In the genomic region with DNA sequence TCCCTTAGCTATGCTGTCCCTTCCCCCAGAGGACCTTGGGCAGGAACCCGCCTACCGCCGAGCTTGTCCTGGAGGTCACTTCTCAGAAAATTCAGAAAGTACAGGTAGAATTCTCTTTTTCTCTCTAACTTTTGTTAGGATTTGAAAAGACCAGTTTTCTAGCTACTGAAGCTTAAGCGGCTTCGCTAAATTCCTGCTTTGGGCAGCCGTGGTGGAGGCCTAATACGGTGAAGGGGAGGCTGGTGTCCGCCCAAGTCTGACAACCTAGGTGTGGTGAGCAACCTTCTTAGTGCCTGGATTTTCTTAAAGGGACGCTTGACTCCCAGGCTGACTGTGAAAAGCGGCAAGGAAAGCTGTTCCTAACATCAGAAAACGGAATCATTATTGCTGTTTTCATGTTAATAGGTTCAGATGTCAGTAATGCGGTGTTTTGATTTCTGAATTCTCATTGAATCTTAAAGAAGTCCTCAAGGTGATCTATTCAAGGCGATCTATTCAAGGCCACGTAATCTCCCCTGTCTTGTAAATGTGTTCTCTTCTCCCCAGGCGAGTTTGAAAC, we compare ENCODE assay signal across 1 cellular context.
A peak's percentile ranks its signal among the peaks of the same experiment; 100 is the strongest.
TF ChIP-seq lines count a peak whose summit lies in the region.

No MANE protein-coding gene starts in this region.

TF ChIP-seq in H1, 55 proteins besides CTCF, POLR2A, EP300 and RAD21 (continued from another document):
- TF ChIP-seq NRF1 (IDR thresholded peaks at IDR 0.05; ENCODE audit: low read depth, low read length) (no peak), SIRT6 (IDR thresholded peaks at IDR 0.05; ENCODE audit: low read length) (peak; percentile 11), POLR2AphosphoS5 (IDR thresholded peaks at IDR 0.05; ENCODE audit: low read depth, low read length) (0 out of 2 replicates have a peak, but pooled peaks have one; percentile 26), SP1 (IDR thresholded peaks at IDR 0.05; ENCODE audit: low read depth, low read length) (0 out of 2 replicates have a peak, but pooled peaks have one; percentile 33), TAF1 (IDR thresholded peaks at IDR 0.05; ENCODE audit: low read depth, low read length) (peak; percentile 64), JUND (IDR thresholded peaks at IDR 0.05; ENCODE audit: low read length) (no peak), TBP (IDR thresholded peaks at IDR 0.05; ENCODE audit: low read depth, low read length) (peak; percentile 62; the same call in 1 of the 2 replicates)
- TF ChIP-seq, protein P1, sequence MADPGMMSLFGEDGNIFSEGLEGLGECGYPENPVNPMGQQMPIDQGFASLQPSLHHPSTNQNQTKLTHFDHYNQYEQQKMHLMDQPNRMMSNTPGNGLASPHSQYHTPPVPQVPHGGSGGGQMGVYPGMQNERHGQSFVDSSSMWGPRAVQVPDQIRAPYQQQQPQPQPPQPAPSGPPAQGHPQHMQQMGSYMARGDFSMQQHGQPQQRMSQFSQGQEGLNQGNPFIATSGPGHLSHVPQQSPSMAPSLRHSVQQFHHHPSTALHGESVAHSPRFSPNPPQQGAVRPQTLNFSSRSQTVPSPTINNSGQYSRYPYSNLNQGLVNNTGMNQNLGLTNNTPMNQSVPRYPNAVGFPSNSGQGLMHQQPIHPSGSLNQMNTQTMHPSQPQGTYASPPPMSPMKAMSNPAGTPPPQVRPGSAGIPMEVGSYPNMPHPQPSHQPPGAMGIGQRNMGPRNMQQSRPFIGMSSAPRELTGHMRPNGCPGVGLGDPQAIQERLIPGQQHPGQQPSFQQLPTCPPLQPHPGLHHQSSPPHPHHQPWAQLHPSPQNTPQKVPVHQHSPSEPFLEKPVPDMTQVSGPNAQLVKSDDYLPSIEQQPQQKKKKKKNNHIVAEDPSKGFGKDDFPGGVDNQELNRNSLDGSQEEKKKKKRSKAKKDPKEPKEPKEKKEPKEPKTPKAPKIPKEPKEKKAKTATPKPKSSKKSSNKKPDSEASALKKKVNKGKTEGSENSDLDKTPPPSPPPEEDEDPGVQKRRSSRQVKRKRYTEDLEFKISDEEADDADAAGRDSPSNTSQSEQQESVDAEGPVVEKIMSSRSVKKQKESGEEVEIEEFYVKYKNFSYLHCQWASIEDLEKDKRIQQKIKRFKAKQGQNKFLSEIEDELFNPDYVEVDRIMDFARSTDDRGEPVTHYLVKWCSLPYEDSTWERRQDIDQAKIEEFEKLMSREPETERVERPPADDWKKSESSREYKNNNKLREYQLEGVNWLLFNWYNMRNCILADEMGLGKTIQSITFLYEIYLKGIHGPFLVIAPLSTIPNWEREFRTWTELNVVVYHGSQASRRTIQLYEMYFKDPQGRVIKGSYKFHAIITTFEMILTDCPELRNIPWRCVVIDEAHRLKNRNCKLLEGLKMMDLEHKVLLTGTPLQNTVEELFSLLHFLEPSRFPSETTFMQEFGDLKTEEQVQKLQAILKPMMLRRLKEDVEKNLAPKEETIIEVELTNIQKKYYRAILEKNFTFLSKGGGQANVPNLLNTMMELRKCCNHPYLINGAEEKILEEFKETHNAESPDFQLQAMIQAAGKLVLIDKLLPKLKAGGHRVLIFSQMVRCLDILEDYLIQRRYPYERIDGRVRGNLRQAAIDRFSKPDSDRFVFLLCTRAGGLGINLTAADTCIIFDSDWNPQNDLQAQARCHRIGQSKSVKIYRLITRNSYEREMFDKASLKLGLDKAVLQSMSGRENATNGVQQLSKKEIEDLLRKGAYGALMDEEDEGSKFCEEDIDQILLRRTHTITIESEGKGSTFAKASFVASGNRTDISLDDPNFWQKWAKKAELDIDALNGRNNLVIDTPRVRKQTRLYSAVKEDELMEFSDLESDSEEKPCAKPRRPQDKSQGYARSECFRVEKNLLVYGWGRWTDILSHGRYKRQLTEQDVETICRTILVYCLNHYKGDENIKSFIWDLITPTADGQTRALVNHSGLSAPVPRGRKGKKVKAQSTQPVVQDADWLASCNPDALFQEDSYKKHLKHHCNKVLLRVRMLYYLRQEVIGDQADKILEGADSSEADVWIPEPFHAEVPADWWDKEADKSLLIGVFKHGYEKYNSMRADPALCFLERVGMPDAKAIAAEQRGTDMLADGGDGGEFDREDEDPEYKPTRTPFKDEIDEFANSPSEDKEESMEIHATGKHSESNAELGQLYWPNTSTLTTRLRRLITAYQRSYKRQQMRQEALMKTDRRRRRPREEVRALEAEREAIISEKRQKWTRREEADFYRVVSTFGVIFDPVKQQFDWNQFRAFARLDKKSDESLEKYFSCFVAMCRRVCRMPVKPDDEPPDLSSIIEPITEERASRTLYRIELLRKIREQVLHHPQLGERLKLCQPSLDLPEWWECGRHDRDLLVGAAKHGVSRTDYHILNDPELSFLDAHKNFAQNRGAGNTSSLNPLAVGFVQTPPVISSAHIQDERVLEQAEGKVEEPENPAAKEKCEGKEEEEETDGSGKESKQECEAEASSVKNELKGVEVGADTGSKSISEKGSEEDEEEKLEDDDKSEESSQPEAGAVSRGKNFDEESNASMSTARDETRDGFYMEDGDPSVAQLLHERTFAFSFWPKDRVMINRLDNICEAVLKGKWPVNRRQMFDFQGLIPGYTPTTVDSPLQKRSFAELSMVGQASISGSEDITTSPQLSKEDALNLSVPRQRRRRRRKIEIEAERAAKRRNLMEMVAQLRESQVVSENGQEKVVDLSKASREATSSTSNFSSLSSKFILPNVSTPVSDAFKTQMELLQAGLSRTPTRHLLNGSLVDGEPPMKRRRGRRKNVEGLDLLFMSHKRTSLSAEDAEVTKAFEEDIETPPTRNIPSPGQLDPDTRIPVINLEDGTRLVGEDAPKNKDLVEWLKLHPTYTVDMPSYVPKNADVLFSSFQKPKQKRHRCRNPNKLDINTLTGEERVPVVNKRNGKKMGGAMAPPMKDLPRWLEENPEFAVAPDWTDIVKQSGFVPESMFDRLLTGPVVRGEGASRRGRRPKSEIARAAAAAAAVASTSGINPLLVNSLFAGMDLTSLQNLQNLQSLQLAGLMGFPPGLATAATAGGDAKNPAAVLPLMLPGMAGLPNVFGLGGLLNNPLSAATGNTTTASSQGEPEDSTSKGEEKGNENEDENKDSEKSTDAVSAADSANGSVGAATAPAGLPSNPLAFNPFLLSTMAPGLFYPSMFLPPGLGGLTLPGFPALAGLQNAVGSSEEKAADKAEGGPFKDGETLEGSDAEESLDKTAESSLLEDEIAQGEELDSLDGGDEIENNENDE (IDR thresholded peaks at IDR 0.05; ENCODE audit: insufficient replicate concordance, low read length) = peak; percentile 70
